8 cellular contexts compared by ENCODE assay signal in the genomic region with DNA sequence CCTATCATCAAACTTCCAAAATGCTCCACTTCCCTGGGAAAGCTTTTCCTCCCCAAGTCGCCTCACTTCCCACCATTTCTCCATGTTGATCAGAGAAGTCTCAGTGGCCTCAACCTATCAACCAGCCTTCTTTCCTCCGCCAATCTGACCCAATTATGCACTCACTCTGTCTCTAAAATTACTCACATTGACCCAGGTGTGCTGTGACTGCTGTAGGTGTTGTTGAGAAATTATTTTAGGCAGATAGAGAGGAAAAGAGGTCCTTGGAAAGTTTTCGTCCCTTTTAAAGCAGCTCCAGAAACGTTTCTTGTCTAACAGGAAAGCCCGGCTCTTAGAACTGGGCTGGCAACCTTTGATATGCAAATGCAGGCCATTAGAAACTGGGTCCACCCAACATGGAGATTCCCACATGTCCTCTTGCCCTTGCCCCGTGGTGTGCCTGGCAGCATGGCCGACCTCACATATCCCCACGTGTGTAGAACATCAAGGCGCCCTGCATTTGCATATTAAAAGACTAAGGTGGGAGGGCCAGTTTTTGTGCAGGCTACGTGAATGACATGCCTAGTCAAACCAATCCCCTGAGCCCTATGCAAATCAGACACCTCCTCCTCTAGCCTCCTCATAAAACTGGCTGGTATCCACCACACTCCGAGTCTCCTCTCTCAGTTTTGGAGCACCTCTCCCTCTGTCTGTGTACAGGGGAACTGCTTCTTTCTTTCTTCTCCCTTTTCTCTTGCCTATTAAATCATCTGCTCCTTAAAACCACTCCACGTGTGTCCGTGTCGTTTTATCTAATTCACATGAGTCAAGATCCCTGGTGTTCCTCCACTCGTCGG. TPM values are rescaled to one million over a fixed set of nuclear protein-coding genes. Genes with fewer than 3 reads are reported as not detected.
DNase-seq lines count a peak whose midpoint lies in the region; ATAC-seq and TF ChIP-seq lines count a peak whose summit lies in the region.

No MANE protein-coding gene starts in this region.

- peak; percentile 85 for DNase-seq in GM23338 (ENCODE audit: low spot score)
- peak; percentile 89 for DNase-seq in NCI-H774 (lab: John Stamatoyannopoulos, UW)
- peak; percentile 72 for DNase-seq in esophagus muscularis mucosa (ENCODE audit: extremely low spot score)
- DNase-seq in ovary, result peak; percentile 30 to 61 (median 38)
- DNase-seq in glomerular visceral epithelial cell (ENCODE audit: extremely low spot score), result no peak
- DNase-seq in stimulated activated CD4-positive, alpha-beta T cell treated with anti-CD3 and anti-CD28 coated beads, Interleukin-2, amount 100 ng/mL, for 24 hours, result no peak

- H3K27me3 Mint-ChIP-seq in GM23338 (ENCODE audit: insufficient read depth, low read depth, poor library complexity), result peaks cover 1% of the 10 kb centered on the region

- intact Hi-C loops in esophagus muscularis mucosa (cut with DNase I) (no loop called here), ovary (cut with DNase I) (no loop called here)

- peaks cover 8% of the 10 kb centered on the region; the same call in 1 of the 2 replicates for H3K9me2 ChIP-seq in GM23338 (ENCODE audit: insufficient read depth)

- peaks cover 10% of the 10 kb centered on the region; the same call in 2 of the 3 replicates for H3K9me3 Mint-ChIP-seq in GM23338

- TF ChIP-seq POLR2A in esophagus muscularis mucosa (IDR thresholded peaks at IDR 0.05; ENCODE audit: low read depth) (no peak), ovary (IDR thresholded peaks at IDR 0.05) (no peak)

- H2AFZ ChIP-seq in GM23338, result peak overlapping the region; percentile 2; the same call in 1 of the 2 replicates

- TF ChIP-seq CTCF in GM23338 (conservative IDR thresholded peaks at IDR 0.05; ENCODE audit: low read depth in 2 of 2) (peak; percentile 52 to 53), esophagus muscularis mucosa (IDR thresholded peaks at IDR 0.05) (no peak), ovary (IDR thresholded peaks at IDR 0.05) (peak in 1 of 3 donors; percentile 30)

- H3K36me3 ChIP-seq in GM23338 (ENCODE audit: insufficient read depth) (no peaks in the 10 kb centered on the region), esophagus muscularis mucosa (no peaks in the 10 kb centered on the region), ovary (no peaks in the 10 kb centered on the region)

- peak; percentile 97 for ATAC-seq in GM23338
- no peak for ATAC-seq in HG03025 (IDR thresholded peaks at IDR 0.05; ENCODE audit: low FRiP score, unreplicated experiment)
- no peak for ATAC-seq in HG03175 (IDR thresholded peaks at IDR 0.05; ENCODE audit: unreplicated experiment)

- no peaks in the 10 kb centered on the region; the same call in 2 of the 3 replicates for H3K36me3 Mint-ChIP-seq in GM23338 (ENCODE audit: low read depth)

- no peak overlapping the region for H3K27ac ChIP-seq in GM23338 (ENCODE audit: low read depth)
- no peak overlapping the region for H3K27ac ChIP-seq in esophagus muscularis mucosa (replicated peaks in 1 of 4)
- no peak overlapping the region for H3K27ac ChIP-seq in ovary

- no peaks in the 10 kb centered on the region for H4K20me1 ChIP-seq in GM23338 (replicated peaks; ENCODE audit: insufficient read depth)

- TF ChIP-seq EP300 in esophagus muscularis mucosa (IDR thresholded peaks at IDR 0.05) (no peak), ovary (IDR thresholded peaks at IDR 0.05) (no peak)

- H3K79me2 ChIP-seq in GM23338 (replicated peaks; ENCODE audit: insufficient read depth), result no peaks in the 10 kb centered on the region

- peaks cover 29% of the 10 kb centered on the region for H3K4me1 Mint-ChIP-seq in GM23338

- no peaks in the 10 kb centered on the region for H3K9me3 ChIP-seq in esophagus muscularis mucosa
- no peaks in the 10 kb centered on the region for H3K9me3 ChIP-seq in ovary

- peak overlapping the region; percentile 10; the same call in 1 of the 2 replicates for H3K4me3 ChIP-seq in GM23338
- no peak overlapping the region for H3K4me3 ChIP-seq in esophagus muscularis mucosa
- H3K4me3 ChIP-seq in ovary, result no peak overlapping the region

- peak overlapping the region; percentile 49; the same call in 2 of the 3 replicates for H3K4me3 Mint-ChIP-seq in GM23338

- peak overlapping the region; percentile 54; the same call in 1 of the 2 replicates for H3K27ac Mint-ChIP-seq in GM23338

- WGBS in esophagus muscularis mucosa, result 76% methylated on average over 16 of the region's 16 CpGs
- 45 to 63% (median 51%) methylated on average over 16 of the region's 16 CpGs for WGBS in ovary, 3 donors

- no peaks in the 10 kb centered on the region for H3F3A ChIP-seq in GM23338 (replicated peaks; ENCODE audit: low read depth)

- H3K4me2 ChIP-seq in GM23338, result peak overlapping the region; percentile 48

- no peaks in the 10 kb centered on the region for H3K27me3 ChIP-seq in GM23338 (ENCODE audit: insufficient read depth)
- H3K27me3 ChIP-seq in esophagus muscularis mucosa, result no peaks in the 10 kb centered on the region
- H3K27me3 ChIP-seq in ovary, result no peaks in the 10 kb centered on the region

- H3K4me1 ChIP-seq in GM23338 (ENCODE audit: insufficient read depth), result peaks cover 22% of the 10 kb centered on the region
- peaks cover 0 to 9% (median 0%) of the 10 kb centered on the region in 4 donors for H3K4me1 ChIP-seq in esophagus muscularis mucosa
- no peaks in the 10 kb centered on the region for H3K4me1 ChIP-seq in ovary (ENCODE audit: insufficient read depth)

TF ChIP-seq in GM23338, 12 proteins besides CTCF, POLR2A, EP300 and RAD21 (continues in another document):
- TF ChIP-seq ZNF114 (CRISPR knock-in tag; IDR thresholded peaks at IDR 0.05) (peak; percentile 78; the same call in 1 of the 2 replicates), ZNF331 (CRISPR knock-in tag; IDR thresholded peaks at IDR 0.05; ENCODE audit: low read depth) (no peak), EZH2phosphoT487 (IDR thresholded peaks at IDR 0.05; ENCODE audit: unreplicated experiment) (no peak), POLR2AphosphoS5 (IDR thresholded peaks at IDR 0.05; ENCODE audit: low read depth) (peak; percentile 46; the same call in 1 of the 2 replicates)
- TF ChIP-seq, protein P1, sequence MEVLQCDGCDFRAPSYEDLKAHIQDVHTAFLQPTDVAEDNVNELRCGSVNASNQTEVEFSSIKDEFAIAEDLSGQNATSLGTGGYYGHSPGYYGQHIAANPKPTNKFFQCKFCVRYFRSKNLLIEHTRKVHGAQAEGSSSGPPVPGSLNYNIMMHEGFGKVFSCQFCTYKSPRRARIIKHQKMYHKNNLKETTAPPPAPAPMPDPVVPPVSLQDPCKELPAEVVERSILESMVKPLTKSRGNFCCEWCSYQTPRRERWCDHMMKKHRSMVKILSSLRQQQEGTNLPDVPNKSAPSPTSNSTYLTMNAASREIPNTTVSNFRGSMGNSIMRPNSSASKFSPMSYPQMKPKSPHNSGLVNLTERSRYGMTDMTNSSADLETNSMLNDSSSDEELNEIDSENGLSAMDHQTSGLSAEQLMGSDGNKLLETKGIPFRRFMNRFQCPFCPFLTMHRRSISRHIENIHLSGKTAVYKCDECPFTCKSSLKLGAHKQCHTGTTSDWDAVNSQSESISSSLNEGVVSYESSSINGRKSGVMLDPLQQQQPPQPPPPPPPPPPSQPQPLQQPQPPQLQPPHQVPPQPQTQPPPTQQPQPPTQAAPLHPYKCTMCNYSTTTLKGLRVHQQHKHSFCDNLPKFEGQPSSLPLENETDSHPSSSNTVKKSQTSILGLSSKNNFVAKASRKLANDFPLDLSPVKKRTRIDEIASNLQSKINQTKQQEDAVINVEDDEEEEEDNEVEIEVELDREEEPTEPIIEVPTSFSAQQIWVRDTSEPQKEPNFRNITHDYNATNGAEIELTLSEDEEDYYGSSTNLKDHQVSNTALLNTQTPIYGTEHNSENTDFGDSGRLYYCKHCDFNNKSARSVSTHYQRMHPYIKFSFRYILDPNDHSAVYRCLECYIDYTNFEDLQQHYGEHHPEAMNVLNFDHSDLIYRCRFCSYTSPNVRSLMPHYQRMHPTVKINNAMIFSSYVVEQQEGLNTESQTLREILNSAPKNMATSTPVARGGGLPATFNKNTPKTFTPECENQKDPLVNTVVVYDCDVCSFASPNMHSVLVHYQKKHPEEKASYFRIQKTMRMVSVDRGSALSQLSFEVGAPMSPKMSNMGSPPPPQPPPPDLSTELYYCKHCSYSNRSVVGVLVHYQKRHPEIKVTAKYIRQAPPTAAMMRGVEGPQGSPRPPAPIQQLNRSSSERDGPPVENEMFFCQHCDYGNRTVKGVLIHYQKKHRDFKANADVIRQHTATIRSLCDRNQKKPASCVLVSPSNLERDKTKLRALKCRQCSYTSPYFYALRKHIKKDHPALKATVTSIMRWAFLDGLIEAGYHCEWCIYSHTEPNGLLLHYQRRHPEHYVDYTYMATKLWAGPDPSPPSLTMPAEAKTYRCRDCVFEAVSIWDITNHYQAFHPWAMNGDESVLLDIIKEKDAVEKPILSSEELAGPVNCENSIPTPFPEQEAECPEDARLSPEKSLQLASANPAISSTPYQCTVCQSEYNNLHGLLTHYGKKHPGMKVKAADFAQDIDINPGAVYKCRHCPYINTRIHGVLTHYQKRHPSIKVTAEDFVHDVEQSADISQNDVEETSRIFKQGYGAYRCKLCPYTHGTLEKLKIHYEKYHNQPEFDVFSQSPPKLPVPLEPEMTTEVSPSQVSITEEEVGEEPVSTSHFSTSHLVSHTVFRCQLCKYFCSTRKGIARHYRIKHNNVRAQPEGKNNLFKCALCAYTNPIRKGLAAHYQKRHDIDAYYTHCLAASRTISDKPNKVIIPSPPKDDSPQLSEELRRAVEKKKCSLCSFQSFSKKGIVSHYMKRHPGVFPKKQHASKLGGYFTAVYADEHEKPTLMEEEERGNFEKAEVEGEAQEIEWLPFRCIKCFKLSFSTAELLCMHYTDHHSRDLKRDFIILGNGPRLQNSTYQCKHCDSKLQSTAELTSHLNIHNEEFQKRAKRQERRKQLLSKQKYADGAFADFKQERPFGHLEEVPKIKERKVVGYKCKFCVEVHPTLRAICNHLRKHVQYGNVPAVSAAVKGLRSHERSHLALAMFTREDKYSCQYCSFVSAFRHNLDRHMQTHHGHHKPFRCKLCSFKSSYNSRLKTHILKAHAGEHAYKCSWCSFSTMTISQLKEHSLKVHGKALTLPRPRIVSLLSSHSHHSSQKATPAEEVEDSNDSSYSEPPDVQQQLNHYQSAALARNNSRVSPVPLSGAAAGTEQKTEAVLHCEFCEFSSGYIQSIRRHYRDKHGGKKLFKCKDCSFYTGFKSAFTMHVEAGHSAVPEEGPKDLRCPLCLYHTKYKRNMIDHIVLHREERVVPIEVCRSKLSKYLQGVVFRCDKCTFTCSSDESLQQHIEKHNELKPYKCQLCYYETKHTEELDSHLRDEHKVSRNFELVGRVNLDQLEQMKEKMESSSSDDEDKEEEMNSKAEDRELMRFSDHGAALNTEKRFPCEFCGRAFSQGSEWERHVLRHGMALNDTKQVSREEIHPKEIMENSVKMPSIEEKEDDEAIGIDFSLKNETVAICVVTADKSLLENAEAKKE (CRISPR knock-in tag; IDR thresholded peaks at IDR 0.05), result peak; percentile 76; the same call in 1 of the 2 replicates

RNA-seq across cellular contexts. Expression of gene IPCEF1, which starts 12.9 kb away (rescaled TPM):
- 0.27 and 1.8 TPM in 2 replicates for total RNA-seq in GM23338 (2014; rRNA removed; shearing (Covaris generic))
- polyA plus RNA-seq in GM23338 (2016; fragmentation: Nextera tagmentation; extraction: Ambion mirVana) (0.15 and 0.37 TPM in 2 replicates), ovary (1 to 10 TPM; 1.3 to 1.8 TPM)
- total RNA-seq in esophagus muscularis mucosa (1 to 10 TPM in 2 of 4 donors, under 1 TPM in 2; 0.63 to 2.7 (median 1.2) TPM), ovary (1 to 10 TPM; 1.3 to 3.4 (median 2.1) TPM)

Comparison
In these comparisons a context has a peak if more than half of its experiments do, and no peak if none do; other contexts are left out.
1. DNase-seq: peak in GM23338 (single experiment), NCI-H774 (single experiment), esophagus muscularis mucosa (single experiment) and ovary (5 of 5); none in glomerular visceral epithelial cell (single experiment) and stimulated activated CD4-positive, alpha-beta T cell treated with anti-CD3 and anti-CD28 coated beads, Interleukin-2, amount 100 ng/mL, for 24 hours (0 of 2).
2. CTCF ChIP-seq: peak in GM23338 (2 of 2); none in esophagus muscularis mucosa (0 of 3).